Comparison of ENCODE assay signal across 28 cellular contexts in the genomic region with DNA sequence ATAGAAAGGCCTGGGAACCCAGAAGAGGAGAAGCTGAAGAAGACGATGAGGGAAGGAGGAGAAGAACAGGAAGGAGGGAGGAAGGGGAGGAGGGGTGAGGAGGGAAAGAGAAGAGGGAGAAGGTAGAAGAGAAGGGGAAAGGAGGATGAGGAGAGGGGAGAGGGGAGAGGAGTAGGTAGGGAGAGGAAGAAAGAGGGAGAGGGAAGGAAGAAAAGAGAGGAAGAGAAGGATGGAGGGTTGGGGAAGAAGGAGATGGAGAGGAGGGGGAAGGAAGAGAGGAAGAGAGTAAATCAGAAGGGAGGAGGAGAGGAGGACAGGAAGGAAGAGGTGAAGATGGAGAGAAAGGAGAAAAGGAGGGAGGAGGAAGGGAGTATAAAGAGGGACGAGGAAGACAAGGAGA.
"Had no signal": no experiment of that assay in that cellular context is flagged by ENCODE, and none has a peak within 500 bp of the region (broad histone marks: within the 10 kb centered on the region; RNA-seq: fewer than 3 reads in every experiment).

No MANE protein-coding gene starts in this region.

- H3K27ac ChIP-seq: colonic mucosa, coronary artery, dorsolateral prefrontal cortex, epithelial cell of prostate, esophagus muscularis mucosa, esophagus squamous epithelium, foreskin keratinocyte, gastrocnemius medialis, gastroesophageal sphincter, heart left ventricle, heart right ventricle had no signal

- H3K36me3 ChIP-seq: colonic mucosa, esophagus muscularis mucosa, esophagus squamous epithelium, gastrocnemius medialis, gastroesophageal sphincter, heart left ventricle, heart right ventricle had no signal

- H3K4me1 ChIP-seq: colonic mucosa, esophagus muscularis mucosa, esophagus squamous epithelium, foreskin keratinocyte, gastrocnemius medialis, gastroesophageal sphincter, heart left ventricle, heart right ventricle had no signal

- H3K9me3 ChIP-seq: colonic mucosa, esophagus muscularis mucosa, esophagus squamous epithelium, gastrocnemius medialis, gastroesophageal sphincter, heart left ventricle, heart right ventricle had no signal

- FAIRE-seq: colon, endometrium, endothelial cell of umbilical vein, frontal cortex had no signal

- H3K27me3 ChIP-seq: colonic mucosa, foreskin keratinocyte, gastrocnemius medialis, heart left ventricle had no signal

- H3K4me3 ChIP-seq: colonic mucosa, coronary artery, dorsolateral prefrontal cortex, esophagus muscularis mucosa, esophagus squamous epithelium, gastrocnemius medialis, gastroesophageal sphincter, heart left ventricle, heart right ventricle had no signal

- ATAC-seq: effector memory CD8-positive, alpha-beta T cell; esophagus mucosa; foreskin keratinocyte; gastrocnemius medialis; gastroesophageal sphincter; heart left ventricle; heart right ventricle had no signal

- DNase-seq: colonic mucosa; cortex of kidney; dermis blood vessel endothelial cell; dorsolateral prefrontal cortex; effector CD4-positive, alpha-beta T cell; effector CD8-positive, alpha-beta T cell; effector memory CD4-positive, alpha-beta T cell; effector memory CD8-positive, alpha-beta T cell; endodermal cell; erythroblast; esophagus squamous epithelium; foreskin fibroblast; foreskin keratinocyte; foreskin melanocyte; gastrocnemius medialis; glutamatergic neuron; head of caudate nucleus; heart left ventricle; heart right ventricle had no signal
